ENCODE assay signal across 8 cellular contexts in genomic region chr22:21642584-21643448, GRCh38. TPM values are rescaled to one million over a fixed set of nuclear protein-coding genes. Genes with fewer than 3 reads are reported as not detected.
DNase-seq lines count a peak whose midpoint lies in the region; ATAC-seq, FAIRE-seq and TF ChIP-seq lines count a peak whose summit lies in the region.

No MANE protein-coding gene starts in this region.

- H3K4me1 Mint-ChIP-seq in activated CD8-positive, alpha-beta T cell treated with anti-CD3 and anti-CD28 coated beads for 36 hours (ENCODE audit: low read depth), result peaks cover 26% of the 10 kb centered on the region

- peak overlapping the region; percentile 89 for H3K4me3 Mint-ChIP-seq in activated CD8-positive, alpha-beta T cell treated with anti-CD3 and anti-CD28 coated beads for 36 hours

- peaks cover 26% of the 10 kb centered on the region for H3K36me3 Mint-ChIP-seq in activated CD8-positive, alpha-beta T cell treated with anti-CD3 and anti-CD28 coated beads for 36 hours (ENCODE audit: low read depth)

- peaks cover 19% of the 10 kb centered on the region for H3K79me2 ChIP-seq in endothelial cell of umbilical vein (ENCODE audit: control insufficient read depth, insufficient read depth, low read length)

- H3K9me3 ChIP-seq in BE2C (no peaks in the 10 kb centered on the region), endothelial cell of umbilical vein (replicated peaks; ENCODE audit: control insufficient read depth, insufficient read depth, low read length) (no peaks in the 10 kb centered on the region), muscle layer of colon (ENCODE audit: low read length) (no peaks in the 10 kb centered on the region), suprapubic skin (no peaks in the 10 kb centered on the region)

- H4K20me1 ChIP-seq in endothelial cell of umbilical vein (replicated peaks; ENCODE audit: control insufficient read depth, extremely low read depth, insufficient read depth, low read length), result no peaks in the 10 kb centered on the region

- TSS peak; percentile 34 for BruUV-seq in endothelial cell of umbilical vein (replicated peaks; lab: Mats Ljungman, UMichigan)

- H3K9me1 ChIP-seq in endothelial cell of umbilical vein (replicated peaks; ENCODE audit: control insufficient read depth, extremely low read depth, insufficient read depth, low read length), result no peaks in the 10 kb centered on the region

- H3K9me3 Mint-ChIP-seq in activated CD8-positive, alpha-beta T cell treated with anti-CD3 and anti-CD28 coated beads for 36 hours, result no peaks in the 10 kb centered on the region

- peak; percentile 68 for FAIRE-seq in endothelial cell of umbilical vein (lab: Jason Lieb, UNC)

- H3K4me3 ChIP-seq in BE2C (ENCODE audit: low read depth, low read length) (peak overlapping the region; percentile 77), endothelial cell of umbilical vein (replicated peaks in 1 of 3; ENCODE audit: insufficient read depth in 1 of 3, low read depth in 1 of 3, low read length in 3 of 3) (peak overlapping the region; percentile 19 to 81 (median 43)), muscle layer of colon (ENCODE audit: low read depth in 1 of 2, low read length in 2 of 2) (peak overlapping the region; percentile 54 to 73), suprapubic skin (peak overlapping the region; percentile 59)

- H3K4me1 ChIP-seq in BE2C (no peaks in the 10 kb centered on the region), endothelial cell of umbilical vein (ENCODE audit: control insufficient read depth, extremely low read depth, insufficient read depth, low read length) (peaks cover 14% of the 10 kb centered on the region), muscle layer of colon (ENCODE audit: insufficient read depth, low read length) (peaks cover 18% of the 10 kb centered on the region), suprapubic skin (peaks cover 18% of the 10 kb centered on the region)

- dilution Hi-C loops in endothelial cell of umbilical vein (cut with MboI; ENCODE audit: extremely low pct_ligation_motif_present, low sequenced_read_pairs), result no loop called here

- TF ChIP-seq CTCF in BE2C (IDR thresholded peaks at IDR 0.05; ENCODE audit: low read depth, low read length) (peak; percentile 73), GM20000 (IDR thresholded peaks at IDR 0.05; ENCODE audit: extremely low read depth, missing control alignments) (peak; percentile 70), endothelial cell of umbilical vein (IDR thresholded peaks at IDR 0.05; ENCODE audit: extremely low read depth in 1 of 2, insufficient read depth in 1 of 2, low read depth in 1 of 2, low read length in 2 of 2) (peak; percentile 43 to 62), suprapubic skin (IDR thresholded peaks at IDR 0.05) (peak in 1 of 2 donors; percentile 22)
- TF ChIP-seq CTCF in activated CD8-positive, alpha-beta T cell treated with anti-CD3 and anti-CD28 coated beads for 36 hours (IDR thresholded peaks at IDR 0.05), result peak; percentile 83

- H3K36me3 ChIP-seq in BE2C (peaks cover 8% of the 10 kb centered on the region; the same call in 1 of the 2 replicates), endothelial cell of umbilical vein (ENCODE audit: control insufficient read depth in 2 of 2, extremely low read depth in 1 of 2, insufficient read depth in 2 of 2, low read length in 2 of 2) (peaks cover 3 to 11% of the 10 kb centered on the region in 2 experiments), muscle layer of colon (ENCODE audit: insufficient read depth, low read length) (no peaks in the 10 kb centered on the region), suprapubic skin (peaks cover 6% of the 10 kb centered on the region)

- peak overlapping the region; percentile 66 for H3K9ac ChIP-seq in endothelial cell of umbilical vein (replicated peaks; ENCODE audit: extremely low read depth, insufficient read depth, low read length)
- H3K9ac ChIP-seq in muscle layer of colon (ENCODE audit: low read length), result no peak overlapping the region

- no peak for TF ChIP-seq EP300 in suprapubic skin (IDR thresholded peaks at IDR 0.05)

- H3K27me3 Mint-ChIP-seq in activated CD8-positive, alpha-beta T cell treated with anti-CD3 and anti-CD28 coated beads for 36 hours, result no peaks in the 10 kb centered on the region

- no peak for TF ChIP-seq POLR2A in endothelial cell of umbilical vein (IDR thresholded peaks at IDR 0.05; ENCODE audit: low read depth, low read length)
- TF ChIP-seq POLR2A in suprapubic skin (IDR thresholded peaks at IDR 0.05), result no peak

- H3K4me2 ChIP-seq in endothelial cell of umbilical vein (ENCODE audit: insufficient read depth, low read length), result peak overlapping the region; percentile 80

- WGBS in suprapubic skin, result 0% methylated on average over 13 of the region's 56 CpGs

- CTCF ChIA-PET in activated CD8-positive, alpha-beta T cell treated with anti-CD3 and anti-CD28 coated beads for 36 hours (lab: Charles Lee), result interaction anchor here (0.7 to 3.7 kb wide), 24 partner anchors 9 to 295 kb away, joined by 3 to 78 read pairs (median 5); partner anchors contain the start of genes CCDC116, PPIL2 and YDJC
- CTCF ChIA-PET in endothelial cell of umbilical vein (lab: Charles Lee), result interaction anchor here (0.8 to 3.5 kb wide), 14 partner anchors 10 to 186 kb away, joined by 3 to 41 read pairs (median 5); partner anchors contain the start of genes CCDC116 and YDJC

- H2AFZ ChIP-seq in endothelial cell of umbilical vein (ENCODE audit: low read depth, low read length), result peak overlapping the region; percentile 47

- POLR2A ChIA-PET in activated CD8-positive, alpha-beta T cell treated with anti-CD3 and anti-CD28 coated beads for 36 hours (lab: Charles Lee), result interaction anchor here (0.6 to 4.1 kb wide), 13 partner anchors 9 to 74 kb away, joined by 3 to 98 read pairs (median 4); partner anchors contain the start of genes CCDC116, PPIL2 and YDJC
- POLR2A ChIA-PET in endothelial cell of umbilical vein (lab: Charles Lee), result interaction anchor here (0.7 kb wide), 1 partner anchor 779 kb away, joined by 6 read pairs; no protein-coding TSS in a partner anchor

- intact Hi-C loops in activated CD8-positive, alpha-beta T cell treated with anti-CD3 and anti-CD28 coated beads for 36 hours (cut with micrococcal nuclease), result no loop called here
- intact Hi-C loops in endothelial cell of umbilical vein (cut with micrococcal nuclease), result loop anchor here (1.0 kb wide), 1 partner anchor 14 kb away; no protein-coding TSS in a partner anchor

- DNase-seq in BE2C (peak; percentile 82), GM20000 (ENCODE audit: low spot score) (peak; percentile 77), NCI-H526 treated with DMSO at 0.1 percent for 48 hours (lab: John Stamatoyannopoulos, UW) (peak; percentile 46), endothelial cell of umbilical vein (ENCODE audit: low read depth, low spot score) (peak; percentile 68), suprapubic skin (ENCODE audit: low spot score in 2 of 2) (no peak)
- peak; percentile 78 for DNase-seq in activated CD8-positive, alpha-beta T cell treated with anti-CD3 and anti-CD28 coated beads for 36 hours

- H3K27me3 ChIP-seq in BE2C, result no peaks in the 10 kb centered on the region
- no peaks in the 10 kb centered on the region for H3K27me3 ChIP-seq in endothelial cell of umbilical vein (ENCODE audit: control insufficient read depth in 2 of 2, insufficient read depth in 2 of 2, low read length in 2 of 2)
- no peaks in the 10 kb centered on the region for H3K27me3 ChIP-seq in muscle layer of colon (ENCODE audit: control insufficient read depth in 1 of 2, insufficient read depth in 2 of 2, low read length in 2 of 2)
- no peaks in the 10 kb centered on the region for H3K27me3 ChIP-seq in suprapubic skin

- peak overlapping the region; percentile 89 for H3K27ac Mint-ChIP-seq in activated CD8-positive, alpha-beta T cell treated with anti-CD3 and anti-CD28 coated beads for 36 hours

- H3K27ac ChIP-seq in endothelial cell of umbilical vein (ENCODE audit: insufficient read depth, low read depth, low read length) (peak overlapping the region; percentile 26), muscle layer of colon (ENCODE audit: low read depth, low read length) (peak overlapping the region; percentile 61), suprapubic skin (peak overlapping the region; percentile 28)

- peak; percentile 11 for ATAC-seq in activated CD8-positive, alpha-beta T cell treated with anti-CD3 and anti-CD28 coated beads for 36 hours
- no peak for ATAC-seq in GM21390 (IDR thresholded peaks at IDR 0.05; ENCODE audit: unreplicated experiment)

RNA-seq across cellular contexts. Expression of gene SDF2L1, which starts 0.7 kb away (rescaled TPM):
- 204 TPM for polyA plus RNA-seq in BE2C (2012; ENCODE audit: insufficient read depth, insufficient read length, low read depth)
- total RNA-seq in activated CD8-positive, alpha-beta T cell treated with anti-CD3 and anti-CD28 coated beads for 36 hours, result 10 to 100 TPM; 38.6 to 41.3 TPM
- total RNA-seq in endothelial cell of umbilical vein, result 66.7 and 75.1 TPM in 2 replicates
- 79.5 and 111 TPM in 2 replicates for polyA plus RNA-seq in endothelial cell of umbilical vein
- polyA plus RNA-seq in endothelial cell of umbilical vein (2011; cell fraction: cytosol; rRNA removed), result 55.0 and 70.5 TPM in 2 replicates
- 19.9 and 24.7 TPM in 2 replicates for polyA plus RNA-seq in endothelial cell of umbilical vein (2011; cell fraction: nucleus; rRNA removed)
- polyA plus RNA-seq in endothelial cell of umbilical vein (2012), result 49.8 and 57.5 TPM in 2 replicates
- 22.9 and 30.2 TPM in 2 replicates for polyA minus RNA-seq in endothelial cell of umbilical vein
- 26.1 TPM for polyA minus RNA-seq in endothelial cell of umbilical vein (2011; cell fraction: cytosol; rRNA and poly(A)+ RNA removed)
- polyA minus RNA-seq in endothelial cell of umbilical vein (2011; cell fraction: nucleus; rRNA and poly(A)+ RNA removed), result 8.0 and 9.9 TPM in 2 replicates
- total RNA-seq in suprapubic skin, result 10 to 100 TPM; 11.2 to 23.6 (median 18.7) TPM

RNA-seq across cellular contexts. Expression of gene CCDC116, which starts 10.3 kb away (rescaled TPM):
- 0.51 TPM for polyA plus RNA-seq in BE2C (2012; ENCODE audit: insufficient read depth, insufficient read length, low read depth)
- under 1 TPM in 1 of 2 experiments, not detected in 1; 0.45 TPM for total RNA-seq in activated CD8-positive, alpha-beta T cell treated with anti-CD3 and anti-CD28 coated beads for 36 hours
- 0.33 and 0.53 TPM in 2 replicates for total RNA-seq in endothelial cell of umbilical vein
- 0.18 and 0.21 TPM in 2 replicates for polyA plus RNA-seq in endothelial cell of umbilical vein
- 0.10 TPM in 2 replicates for polyA plus RNA-seq in endothelial cell of umbilical vein (2011; cell fraction: cytosol; rRNA removed)
- polyA plus RNA-seq in endothelial cell of umbilical vein (2011; cell fraction: nucleus; rRNA removed), result 1.4 and 2.0 TPM in 2 replicates
- polyA plus RNA-seq in endothelial cell of umbilical vein (2012), result 0.15 and 0.18 TPM in 2 replicates
- 0.17 and 0.64 TPM in 2 replicates for polyA minus RNA-seq in endothelial cell of umbilical vein
- not detected for polyA minus RNA-seq in endothelial cell of umbilical vein (2011; cell fraction: cytosol; rRNA and poly(A)+ RNA removed)
- polyA minus RNA-seq in endothelial cell of umbilical vein (2011; cell fraction: nucleus; rRNA and poly(A)+ RNA removed), result 0.43 and 0.77 TPM in 2 replicates
- total RNA-seq in suprapubic skin, result 1 to 10 TPM in 2 of 4 donors, not detected in 2; 1.0 TPM

RNA-seq across cellular contexts. Expression of gene YDJC, which starts 13.0 kb away (rescaled TPM):
- polyA plus RNA-seq in BE2C (2012; ENCODE audit: insufficient read depth, insufficient read length, low read depth), result 122 TPM
- 10 to 100 TPM; 60.1 to 64.9 TPM for total RNA-seq in activated CD8-positive, alpha-beta T cell treated with anti-CD3 and anti-CD28 coated beads for 36 hours
- total RNA-seq in endothelial cell of umbilical vein (23.8 and 27.2 TPM in 2 replicates), suprapubic skin (10 to 100 TPM; 28.6 to 34.6 (median 30.9) TPM)
- 29.9 and 40.8 TPM in 2 replicates for polyA plus RNA-seq in endothelial cell of umbilical vein
- 14.3 and 23.8 TPM in 2 replicates for polyA plus RNA-seq in endothelial cell of umbilical vein (2011; cell fraction: cytosol; rRNA removed)
- polyA plus RNA-seq in endothelial cell of umbilical vein (2011; cell fraction: nucleus; rRNA removed), result 14.5 and 15.0 TPM in 2 replicates
- polyA plus RNA-seq in endothelial cell of umbilical vein (2012), result 15.7 and 20.2 TPM in 2 replicates
- polyA minus RNA-seq in endothelial cell of umbilical vein, result 10.9 and 12.1 TPM in 2 replicates
- polyA minus RNA-seq in endothelial cell of umbilical vein (2011; cell fraction: cytosol; rRNA and poly(A)+ RNA removed), result 31.1 TPM
- 8.1 and 13.8 TPM in 2 replicates for polyA minus RNA-seq in endothelial cell of umbilical vein (2011; cell fraction: nucleus; rRNA and poly(A)+ RNA removed)

RNA-seq across cellular contexts. Expression of gene PPIL2, which starts 23.0 kb away (rescaled TPM):
- 72.2 TPM for polyA plus RNA-seq in BE2C (2012; ENCODE audit: insufficient read depth, insufficient read length, low read depth)
- 10 to 100 TPM; 41.5 to 42.5 TPM for total RNA-seq in activated CD8-positive, alpha-beta T cell treated with anti-CD3 and anti-CD28 coated beads for 36 hours
- 45.3 and 47.9 TPM in 2 replicates for total RNA-seq in endothelial cell of umbilical vein
- 49.7 and 50.2 TPM in 2 replicates for polyA plus RNA-seq in endothelial cell of umbilical vein
- 39.7 and 41.8 TPM in 2 replicates for polyA plus RNA-seq in endothelial cell of umbilical vein (2011; cell fraction: cytosol; rRNA removed)
- polyA plus RNA-seq in endothelial cell of umbilical vein (2011; cell fraction: nucleus; rRNA removed), result 200 and 207 TPM in 2 replicates
- 29.8 and 33.5 TPM in 2 replicates for polyA plus RNA-seq in endothelial cell of umbilical vein (2012)
- 51.3 and 55.2 TPM in 2 replicates for polyA minus RNA-seq in endothelial cell of umbilical vein
- 9.0 TPM for polyA minus RNA-seq in endothelial cell of umbilical vein (2011; cell fraction: cytosol; rRNA and poly(A)+ RNA removed)
- polyA minus RNA-seq in endothelial cell of umbilical vein (2011; cell fraction: nucleus; rRNA and poly(A)+ RNA removed), result 54.5 and 66.9 TPM in 2 replicates
- 100 to 1,000 TPM in 1 of 4 donors, 10 to 100 TPM in 3; 38.4 to 129 (median 40.3) TPM for total RNA-seq in suprapubic skin

Comparison
In these comparisons a context has a peak if more than half of its experiments do, and no peak if none do; other contexts are left out.
1. DNase-seq: peak in BE2C (single experiment), GM20000 (single experiment), NCI-H526 treated with DMSO at 0.1 percent for 48 hours (single experiment), activated CD8-positive, alpha-beta T cell treated with anti-CD3 and anti-CD28 coated beads for 36 hours (single experiment) and endothelial cell of umbilical vein (single experiment); none in suprapubic skin (0 of 2).
2. Peak in every context shown above with its lines, with median percentiles within 50 percentile points of each other: H3K4me3 ChIP-seq and H3K27ac ChIP-seq.